Comparison of ENCODE assay signal across 1 cellular context in the genomic region with DNA sequence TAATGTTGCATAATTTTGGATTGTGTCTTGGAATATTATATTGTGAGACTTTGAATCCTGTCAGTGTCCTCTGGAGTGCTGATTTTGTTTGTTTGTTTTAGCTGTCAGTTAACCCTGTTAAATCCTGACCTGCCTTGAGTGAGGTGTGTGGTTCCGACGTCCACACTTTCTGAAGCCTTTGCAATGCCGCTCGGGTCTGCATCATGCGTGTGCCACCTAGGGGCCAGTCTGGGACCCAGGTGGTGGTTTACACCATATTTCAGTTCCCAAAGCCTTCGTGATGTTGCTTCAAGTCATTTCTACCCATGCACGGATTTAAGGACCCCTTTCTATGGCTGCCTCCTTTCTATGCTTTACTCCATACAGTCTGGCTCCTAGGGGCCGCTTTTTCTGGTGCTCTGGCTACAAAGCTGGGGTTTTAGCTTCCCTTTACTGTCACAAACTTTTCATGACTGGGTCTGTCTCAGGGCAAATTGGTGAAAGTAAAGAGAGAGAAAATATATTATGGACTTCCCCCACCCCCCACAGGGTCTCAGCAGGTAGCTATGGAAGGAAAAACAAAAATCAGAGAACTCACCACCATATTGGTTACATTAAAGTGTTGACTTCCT.
TF ChIP-seq lines count a peak whose summit lies in the region.

No MANE protein-coding gene starts in this region.

TF ChIP-seq in HepG2, 621 proteins besides CTCF, POLR2A, EP300 and RAD21:
- peak; percentile 88 for TF ChIP-seq ZNF652 (CRISPR knock-in tag; IDR thresholded peaks at IDR 0.05; ENCODE audit: borderline replicate concordance, low read depth)
- peak; percentile 32; the same call in 1 of the 2 replicates for TF ChIP-seq KDM2A (CRISPR knock-in tag; IDR thresholded peaks at IDR 0.05; ENCODE audit: borderline replicate concordance, low read depth)
- TF ChIP-seq, protein P1, sequence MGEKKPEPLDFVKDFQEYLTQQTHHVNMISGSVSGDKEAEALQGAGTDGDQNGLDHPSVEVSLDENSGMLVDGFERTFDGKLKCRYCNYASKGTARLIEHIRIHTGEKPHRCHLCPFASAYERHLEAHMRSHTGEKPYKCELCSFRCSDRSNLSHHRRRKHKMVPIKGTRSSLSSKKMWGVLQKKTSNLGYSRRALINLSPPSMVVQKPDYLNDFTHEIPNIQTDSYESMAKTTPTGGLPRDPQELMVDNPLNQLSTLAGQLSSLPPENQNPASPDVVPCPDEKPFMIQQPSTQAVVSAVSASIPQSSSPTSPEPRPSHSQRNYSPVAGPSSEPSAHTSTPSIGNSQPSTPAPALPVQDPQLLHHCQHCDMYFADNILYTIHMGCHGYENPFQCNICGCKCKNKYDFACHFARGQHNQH (CRISPR knock-in tag; IDR thresholded peaks at IDR 0.05), result 0 out of 2 replicates have a peak, but pooled peaks have one; percentile 28
- TF ChIP-seq FOXP1 (IDR thresholded peaks at IDR 0.05), result no peak
- 0 out of 2 replicates have a peak, but pooled peaks have one; percentile 15 for TF ChIP-seq FOXP1 (CRISPR knock-in tag; IDR thresholded peaks at IDR 0.05)
- no peak for TF ChIP-seq ZSCAN31 (CRISPR knock-in tag; IDR thresholded peaks at IDR 0.05; ENCODE audit: low read depth)
- peak; percentile 82 for TF ChIP-seq XRCC5 (optimal IDR thresholded peaks at IDR 0.05; ENCODE audit: low read length)
- TF ChIP-seq SMC3 (IDR thresholded peaks at IDR 0.05; ENCODE audit: low read length), result peak; percentile 29; the same call in 1 of the 2 replicates
- 0 out of 2 replicates have a peak, but pooled peaks have one; percentile 9 for TF ChIP-seq SALL1 (CRISPR knock-in tag; IDR thresholded peaks at IDR 0.05)
- TF ChIP-seq CEBPG (CRISPR knock-in tag; IDR thresholded peaks at IDR 0.05), result peak; percentile 25; the same call in 1 of the 2 replicates
- TF ChIP-seq STAG1 (CRISPR knock-in tag; IDR thresholded peaks at IDR 0.05), result peak; percentile 68
- peak; percentile 81; the same call in 1 of the 2 replicates for TF ChIP-seq EZH2 (conservative IDR thresholded peaks at IDR 0.05; ENCODE audit: low read depth, low read length)
- TF ChIP-seq, protein P2, sequence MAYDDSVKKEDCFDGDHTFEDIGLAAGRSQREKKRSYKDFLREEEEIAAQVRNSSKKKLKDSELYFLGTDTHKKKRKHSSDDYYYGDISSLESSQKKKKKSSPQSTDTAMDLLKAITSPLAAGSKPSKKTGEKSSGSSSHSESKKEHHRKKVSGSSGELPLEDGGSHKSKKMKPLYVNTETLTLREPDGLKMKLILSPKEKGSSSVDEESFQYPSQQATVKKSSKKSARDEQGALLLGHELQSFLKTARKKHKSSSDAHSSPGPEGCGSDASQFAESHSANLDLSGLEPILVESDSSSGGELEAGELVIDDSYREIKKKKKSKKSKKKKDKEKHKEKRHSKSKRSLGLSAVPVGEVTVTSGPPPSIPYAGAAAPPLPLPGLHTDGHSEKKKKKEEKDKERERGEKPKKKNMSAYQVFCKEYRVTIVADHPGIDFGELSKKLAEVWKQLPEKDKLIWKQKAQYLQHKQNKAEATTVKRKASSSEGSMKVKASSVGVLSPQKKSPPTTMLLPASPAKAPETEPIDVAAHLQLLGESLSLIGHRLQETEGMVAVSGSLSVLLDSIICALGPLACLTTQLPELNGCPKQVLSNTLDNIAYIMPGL (CRISPR knock-in tag; IDR thresholded peaks at IDR 0.05; ENCODE audit: borderline replicate concordance in 1 of 2, low read depth in 1 of 2), result 0 out of 4 replicates have a peak, but pooled peaks of 1 of the 2 experiments have one; percentile 36
- TF ChIP-seq, protein P3, sequence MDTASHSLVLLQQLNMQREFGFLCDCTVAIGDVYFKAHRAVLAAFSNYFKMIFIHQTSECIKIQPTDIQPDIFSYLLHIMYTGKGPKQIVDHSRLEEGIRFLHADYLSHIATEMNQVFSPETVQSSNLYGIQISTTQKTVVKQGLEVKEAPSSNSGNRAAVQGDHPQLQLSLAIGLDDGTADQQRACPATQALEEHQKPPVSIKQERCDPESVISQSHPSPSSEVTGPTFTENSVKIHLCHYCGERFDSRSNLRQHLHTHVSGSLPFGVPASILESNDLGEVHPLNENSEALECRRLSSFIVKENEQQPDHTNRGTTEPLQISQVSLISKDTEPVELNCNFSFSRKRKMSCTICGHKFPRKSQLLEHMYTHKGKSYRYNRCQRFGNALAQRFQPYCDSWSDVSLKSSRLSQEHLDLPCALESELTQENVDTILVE (CRISPR knock-in tag; IDR thresholded peaks at IDR 0.05), result no peak
- TF ChIP-seq SOX13 (IDR thresholded peaks at IDR 0.05), result no peak
- 0 out of 4 replicates have a peak, but pooled peaks of 1 of the 2 experiments have one; percentile 16 for TF ChIP-seq SOX13 (CRISPR knock-in tag; conservative IDR thresholded peaks at IDR 0.05 in 1 of 2, IDR thresholded peaks at IDR 0.05 in 1 of 2)
- TF ChIP-seq HOXA9 (CRISPR knock-in tag; IDR thresholded peaks at IDR 0.05; ENCODE audit: borderline replicate concordance), result no peak
